ENCODE assay signal across 11 cellular contexts in genomic region chr11:33266418-33267215, GRCh38. TPM values are rescaled to one million over a fixed set of nuclear protein-coding genes. Genes with fewer than 3 reads are reported as not detected.
DNase-seq lines count a peak whose midpoint lies in the region; ATAC-seq and TF ChIP-seq lines count a peak whose summit lies in the region.
"Had no signal": no experiment of that assay in that cellular context is flagged by ENCODE, and none has a peak within 500 bp of the region (broad histone marks: within the 10 kb centered on the region; RNA-seq: fewer than 3 reads in every experiment).

No MANE protein-coding gene starts in this region.

- no peak for TF ChIP-seq EP300 in ovary (IDR thresholded peaks at IDR 0.05)

- H3K9me3 Mint-ChIP-seq in natural killer cell = no peaks in the 10 kb centered on the region
- H3K9me3 Mint-ChIP-seq in activated naive CD8-positive, alpha-beta T cell treated with anti-CD3 and anti-CD28 coated beads for 36 hours = no peaks in the 10 kb centered on the region

- H3K27ac Mint-ChIP-seq in natural killer cell = peak overlapping the region in 1 of 2 donors; percentile 9
- H3K27ac Mint-ChIP-seq in activated naive CD8-positive, alpha-beta T cell treated with anti-CD3 and anti-CD28 coated beads for 36 hours = no peak overlapping the region
- H3K27ac Mint-ChIP-seq: progenitor cell of endocrine pancreas had no signal

- no peak for TF ChIP-seq POLR2A in ovary (IDR thresholded peaks at IDR 0.05)

- H3K4me1 Mint-ChIP-seq in natural killer cell = peaks cover 29 to 41% of the 10 kb centered on the region in 2 donors
- H3K4me1 Mint-ChIP-seq in activated naive CD8-positive, alpha-beta T cell treated with anti-CD3 and anti-CD28 coated beads for 36 hours = peaks cover 32% of the 10 kb centered on the region

- no peak overlapping the region for H3K4me3 Mint-ChIP-seq in natural killer cell
- no peak overlapping the region for H3K4me3 Mint-ChIP-seq in activated naive CD8-positive, alpha-beta T cell treated with anti-CD3 and anti-CD28 coated beads for 36 hours

- H3K4me3 ChIP-seq in fibroblast of mammary gland (ENCODE audit: control insufficient read depth, low read depth, low read length) (no peak overlapping the region), ovary (no peak overlapping the region)

- WGBS in ovary, 3 donors = 36 to 47% (median 40%) methylated on average over 8 of the region's 8 CpGs

- peaks cover 17% of the 10 kb centered on the region for H3K4me1 ChIP-seq in ovary (ENCODE audit: insufficient read depth)

- no peaks in the 10 kb centered on the region for H3K36me3 Mint-ChIP-seq in natural killer cell
- peaks cover 2% of the 10 kb centered on the region for H3K36me3 Mint-ChIP-seq in activated naive CD8-positive, alpha-beta T cell treated with anti-CD3 and anti-CD28 coated beads for 36 hours

- TF ChIP-seq CTCF in fibroblast of mammary gland (conservative IDR thresholded peaks at IDR 0.05; ENCODE audit: control insufficient read depth, insufficient read depth, low read depth, low read length) = no peak
- no peak for TF ChIP-seq CTCF in ovary (IDR thresholded peaks at IDR 0.05)
- no peak for TF ChIP-seq CTCF in natural killer cell (IDR thresholded peaks at IDR 0.05)

- DNase-seq in ELR (ENCODE audit: low read depth) = peak; percentile 26
- DNase-seq in RPMI7951 (ENCODE audit: low read depth) = peak; percentile 48
- peak; percentile 77 for DNase-seq in fibroblast of mammary gland (ENCODE audit: low read depth)
- DNase-seq in ovary = peak; percentile 39 to 78 (median 49)
- no peak for DNase-seq in natural killer cell
- DNase-seq in activated naive CD8-positive, alpha-beta T cell treated with anti-CD3 and anti-CD28 coated beads for 36 hours = no peak
- no peak for DNase-seq in GF-D8 (lab: John Stamatoyannopoulos, UW)
- DNase-seq: amygdala, DMS153 had no signal

- H3K27ac ChIP-seq in ovary = no peak overlapping the region

- no peaks in the 10 kb centered on the region for H3K36me3 ChIP-seq in ovary

- intact Hi-C loops in ovary (cut with DNase I) (loop anchor here in 1 of 4 donors (10.0 kb wide), 1 partner anchor 48 kb away; no protein-coding TSS in a partner anchor), natural killer cell (cut with micrococcal nuclease) (no loop called here)

- no peaks in the 10 kb centered on the region for H3K9me3 ChIP-seq in ovary

- no peaks in the 10 kb centered on the region for H3K27me3 Mint-ChIP-seq in natural killer cell (ENCODE audit: low read depth in 2 of 2)
- H3K27me3 Mint-ChIP-seq in activated naive CD8-positive, alpha-beta T cell treated with anti-CD3 and anti-CD28 coated beads for 36 hours = no peaks in the 10 kb centered on the region
- H3K27me3 Mint-ChIP-seq: progenitor cell of endocrine pancreas had no signal

- H3K27me3 ChIP-seq in ovary = no peaks in the 10 kb centered on the region

- ATAC-seq in natural killer cell = no peak
- ATAC-seq in HG03025 (IDR thresholded peaks at IDR 0.05; ENCODE audit: low FRiP score, unreplicated experiment) = no peak

RNA-seq across cellular contexts. Expression of gene HIPK3, which starts 9.4 kb away (rescaled TPM):
- total RNA-seq in RPMI7951 (2014; rRNA removed; shearing (Covaris generic)) = 30.5 and 32.0 TPM in 2 replicates
- total RNA-seq in ovary (100 to 1,000 TPM; 148 to 252 (median 182) TPM), natural killer cell (10 to 100 TPM; 80.6 to 92.9 (median 87.7) TPM)
- 10 to 100 TPM; 28.0 to 33.2 TPM for polyA plus RNA-seq in ovary
- total RNA-seq in activated naive CD8-positive, alpha-beta T cell treated with anti-CD3 and anti-CD28 coated beads for 36 hours = 10 to 100 TPM; 31.3 TPM

Comparison
In these comparisons a context has a peak if more than half of its experiments do, and no peak if none do; other contexts are left out.
1. DNase-seq: peak in ELR (single experiment), RPMI7951 (single experiment), fibroblast of mammary gland (single experiment) and ovary (5 of 5); none in natural killer cell (single experiment), activated naive CD8-positive, alpha-beta T cell treated with anti-CD3 and anti-CD28 coated beads for 36 hours (single experiment) and GF-D8 (single experiment).